In the genomic region with DNA sequence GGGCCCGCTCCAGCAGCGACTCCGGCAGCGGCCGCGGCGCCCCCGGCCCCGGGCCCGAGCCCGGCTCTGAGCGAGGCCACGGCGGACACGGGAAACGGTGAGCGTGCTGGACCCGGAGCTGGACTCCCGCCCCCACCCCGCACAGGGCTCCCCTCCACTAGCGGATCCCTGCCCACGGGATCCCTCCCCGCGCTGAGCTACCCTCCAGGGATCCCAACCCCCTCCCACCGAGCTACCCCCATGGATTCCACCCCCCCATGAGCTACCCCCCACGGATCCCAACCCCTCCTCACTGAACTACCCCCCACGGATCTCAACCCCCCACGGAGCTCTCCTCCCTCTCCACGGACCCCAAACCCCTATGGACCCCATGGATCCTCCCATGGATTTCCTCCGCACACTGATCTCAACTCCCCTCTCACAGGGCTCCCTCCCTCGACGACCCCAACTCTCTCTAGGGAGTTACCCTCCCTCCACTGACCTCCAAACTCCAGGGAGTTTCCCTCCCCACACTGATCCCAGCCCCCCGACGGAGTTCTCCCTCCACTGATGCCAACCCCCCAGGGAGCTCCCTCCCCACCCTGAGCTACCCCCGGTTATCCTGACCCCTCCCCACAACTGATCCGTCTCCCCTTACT, we compare ENCODE assay signal across 7 cellular contexts. TPM values are rescaled to one million over a fixed set of nuclear protein-coding genes. Genes with fewer than 3 reads are reported as not detected.
DNase-seq lines count a peak whose midpoint lies in the region; ATAC-seq and TF ChIP-seq lines count a peak whose summit lies in the region.

No MANE protein-coding gene starts in this region.

- peaks cover 8% of the 10 kb centered on the region for H3K4me1 Mint-ChIP-seq in HFFc6 (ENCODE audit: low read depth)
- peaks cover 13% of the 10 kb centered on the region for H3K4me1 Mint-ChIP-seq in activated naive CD8-positive, alpha-beta T cell (ENCODE audit: low read depth)

- H3K27me3 Mint-ChIP-seq in HFFc6 (ENCODE audit: insufficient read depth) = peaks cover 38% of the 10 kb centered on the region
- H3K27me3 Mint-ChIP-seq in activated naive CD8-positive, alpha-beta T cell = peaks cover 24% of the 10 kb centered on the region

- H3K9me3 ChIP-seq in right cardiac atrium (ENCODE audit: control insufficient read depth, low read length) = no peaks in the 10 kb centered on the region
- no peaks in the 10 kb centered on the region for H3K9me3 ChIP-seq in smooth muscle cell (replicated peaks; ENCODE audit: low read depth)

- no peaks in the 10 kb centered on the region for H3K36me3 ChIP-seq in smooth muscle cell (ENCODE audit: low read depth)

- no peaks in the 10 kb centered on the region for H3K4me1 ChIP-seq in right cardiac atrium (ENCODE audit: control insufficient read depth, insufficient read depth, low read length)
- H3K4me1 ChIP-seq in smooth muscle cell (ENCODE audit: low read depth) = no peaks in the 10 kb centered on the region

- H3K27me3 ChIP-seq in right cardiac atrium (ENCODE audit: control insufficient read depth, insufficient read depth) (no peaks in the 10 kb centered on the region), smooth muscle cell (ENCODE audit: low read depth) (peaks cover 14% of the 10 kb centered on the region)

- no peak for DNase-seq in HFFc6
- DNase-seq in right cardiac atrium = peak in 1 of 3 donors; percentile 56
- no peak for DNase-seq in smooth muscle cell (lab: John Stamatoyannopoulos, UW; ENCODE audit: unreplicated experiment)
- no peak for DNase-seq in A172 (ENCODE audit: low spot score)

- H3K9ac ChIP-seq in smooth muscle cell (ENCODE audit: low read depth) = no peak overlapping the region

- no peaks in the 10 kb centered on the region for H4K20me1 ChIP-seq in smooth muscle cell (ENCODE audit: low read depth)

- H3K9me3 Mint-ChIP-seq in HFFc6 = no peaks in the 10 kb centered on the region
- H3K9me3 Mint-ChIP-seq in activated naive CD8-positive, alpha-beta T cell (ENCODE audit: low read depth) = no peaks in the 10 kb centered on the region

- TF ChIP-seq CTCF in HFFc6 (IDR thresholded peaks at IDR 0.05) (no peak), smooth muscle cell (IDR thresholded peaks at IDR 0.05; ENCODE audit: borderline replicate concordance, insufficient read depth, poor library complexity, severe bottlenecking) (no peak)

- H3K27ac Mint-ChIP-seq in HFFc6 = no peak overlapping the region
- no peak overlapping the region for H3K27ac Mint-ChIP-seq in activated naive CD8-positive, alpha-beta T cell

- H3K4me2 ChIP-seq in smooth muscle cell = peak overlapping the region; percentile 87

- H2AFZ ChIP-seq in smooth muscle cell (ENCODE audit: low read depth) = no peak overlapping the region

- H3K27ac ChIP-seq in right cardiac atrium (ENCODE audit: low read length) (no peak overlapping the region), smooth muscle cell (ENCODE audit: low read depth) (no peak overlapping the region)

- H3K4me3 ChIP-seq in right cardiac atrium (ENCODE audit: low read length) = peak overlapping the region; percentile 61
- H3K4me3 ChIP-seq in smooth muscle cell = peak overlapping the region; percentile 63

- ATAC-seq in right cardiac atrium (no peak), HG03135 (IDR thresholded peaks at IDR 0.05; ENCODE audit: unreplicated experiment) (no peak), HG02571 (IDR thresholded peaks at IDR 0.05; ENCODE audit: unreplicated experiment) (no peak)

- 1% methylated on average over 36 of the region's 36 CpGs for whole genome bisulfite sequencing in right cardiac atrium
- 0% methylated on average over 12 of the region's 36 CpGs for WGBS in smooth muscle cell (ENCODE audit: low lambda C conversion rate)

- no peaks in the 10 kb centered on the region for H3K36me3 Mint-ChIP-seq in HFFc6 (ENCODE audit: low read depth)
- no peaks in the 10 kb centered on the region for H3K36me3 Mint-ChIP-seq in activated naive CD8-positive, alpha-beta T cell

- H3K79me2 ChIP-seq in smooth muscle cell (ENCODE audit: low read depth) = no peaks in the 10 kb centered on the region

- no peaks in the 10 kb centered on the region for H3F3A ChIP-seq in smooth muscle cell (ENCODE audit: low read depth)

- peak overlapping the region; percentile 20; the same call in 1 of the 2 replicates for H3K4me3 Mint-ChIP-seq in HFFc6
- H3K4me3 Mint-ChIP-seq in activated naive CD8-positive, alpha-beta T cell = peak overlapping the region; percentile 73

- intact Hi-C loops in right cardiac atrium (cut with DNase I) = loop anchor here in 1 of 4 donors (10.0 kb wide), 1 partner anchor 97 kb away; no protein-coding TSS in a partner anchor

RNA-seq across cellular contexts. Expression of a gene that starts 20.6 kb away (rescaled TPM):
- 1,000 to 10,000 TPM; 1,016 to 1,211 (median 1,126) TPM for total RNA-seq in HFFc6 (2021; fragmentation: NEBNext Ultra II Directional; extraction: Animal tissue kit (Norgen Biotek cat#: 25700))
- total RNA-seq in right cardiac atrium = 1,000 to 10,000 TPM; 1,069 to 1,850 (median 1,464) TPM
- polyA plus RNA-seq in right cardiac atrium = 2,464 TPM
- total RNA-seq in smooth muscle cell = 374 and 484 TPM in 2 replicates
- polyA plus RNA-seq in smooth muscle cell = 1,842 and 2,006 TPM in 2 replicates
- 235 and 382 TPM in 2 replicates for total RNA-seq in A172 (2014; rRNA removed; shearing (Covaris generic))
